ENCODE assay signal across 17 cellular contexts in genomic region chr2:189477756-189478155, GRCh38.
"Had no signal": no experiment of that assay in that cellular context is flagged by ENCODE, and none has a peak within 500 bp of the region (broad histone marks: within the 10 kb centered on the region; RNA-seq: fewer than 3 reads in every experiment).

No MANE protein-coding gene starts in this region.

- DNase-seq: activated B cell treated with CpG ODN at 0.5 μM for 24 hours; activated CD4-positive, alpha-beta T cell treated with anti-CD3 and anti-CD28 coated beads, Interleukin-2, amount 10 ng/mL, durations not matched to agents 7 days and 5 days; activated effector memory CD4-positive, alpha-beta T cell treated with Interleukin-2 at 50 U/mL for 16 hours; activated naive CD8-positive, alpha-beta T cell treated with anti-CD3 and anti-CD28 coated beads for 36 hours; aorta; dorsolateral prefrontal cortex; left cardiac atrium; lower lobe of right lung; natural killer cell; sigmoid colon; stimulated activated CD4-positive, alpha-beta T cell treated with anti-CD3 and anti-CD28 coated beads, Interleukin-12 subunit alpha, Interleukin-12 subunit beta, amount 100 ng/mL, for 4 hours; stimulated activated naive CD4-positive, alpha-beta T cell treated with Interleukin-2 at 50 U/mL for 16 hours; T-cell; upper lobe of left lung had no signal

- H3K27me3 Mint-ChIP-seq: activated B cell treated with CpG ODN at 0.5 μM for 24 hours; activated CD4-positive, alpha-beta T cell treated with anti-CD3 and anti-CD28 coated beads, Interleukin-2, amount 10 ng/mL, durations not matched to agents 7 days and 5 days; activated naive CD8-positive, alpha-beta T cell treated with anti-CD3 and anti-CD28 coated beads for 36 hours had no signal

- H3K36me3 ChIP-seq: breast epithelium had no signal

- H3K9me3 ChIP-seq: breast epithelium, esophagus muscularis mucosa, lower lobe of right lung, sigmoid colon, upper lobe of left lung had no signal

- H3K4me1 ChIP-seq: breast epithelium, esophagus muscularis mucosa, lower lobe of right lung, sigmoid colon, upper lobe of left lung had no signal

- FAIRE-seq: endometrium had no signal

- H3K4me1 Mint-ChIP-seq: activated B cell treated with CpG ODN at 0.5 μM for 24 hours; activated CD4-positive, alpha-beta T cell treated with anti-CD3 and anti-CD28 coated beads, Interleukin-2, amount 10 ng/mL, durations not matched to agents 7 days and 5 days; activated naive CD8-positive, alpha-beta T cell treated with anti-CD3 and anti-CD28 coated beads for 36 hours; natural killer cell; T-cell had no signal

- H3K9me3 Mint-ChIP-seq: activated B cell treated with CpG ODN at 0.5 μM for 24 hours; activated CD4-positive, alpha-beta T cell treated with anti-CD3 and anti-CD28 coated beads, Interleukin-2, amount 10 ng/mL, durations not matched to agents 7 days and 5 days; activated naive CD8-positive, alpha-beta T cell treated with anti-CD3 and anti-CD28 coated beads for 36 hours; natural killer cell; T-cell had no signal

- H3K27ac Mint-ChIP-seq: activated B cell treated with CpG ODN at 0.5 μM for 24 hours; activated CD4-positive, alpha-beta T cell treated with anti-CD3 and anti-CD28 coated beads, Interleukin-2, amount 10 ng/mL, durations not matched to agents 7 days and 5 days; activated naive CD8-positive, alpha-beta T cell treated with anti-CD3 and anti-CD28 coated beads for 36 hours had no signal

- H3K4me3 ChIP-seq: breast epithelium, dorsolateral prefrontal cortex, esophagus muscularis mucosa, lower lobe of right lung, sigmoid colon, upper lobe of left lung had no signal

- H3K36me3 Mint-ChIP-seq: natural killer cell had no signal

- H3K4me3 Mint-ChIP-seq: activated B cell treated with CpG ODN at 0.5 μM for 24 hours; activated CD4-positive, alpha-beta T cell treated with anti-CD3 and anti-CD28 coated beads, Interleukin-2, amount 10 ng/mL, durations not matched to agents 7 days and 5 days; activated naive CD8-positive, alpha-beta T cell treated with anti-CD3 and anti-CD28 coated beads for 36 hours; natural killer cell; T-cell had no signal

- ATAC-seq: left cardiac atrium, lower lobe of right lung, natural killer cell, T-cell had no signal

- H3K27ac ChIP-seq: breast epithelium, dorsolateral prefrontal cortex, esophagus muscularis mucosa, lower lobe of right lung, sigmoid colon, upper lobe of left lung had no signal

- H3K27me3 ChIP-seq: breast epithelium, dorsolateral prefrontal cortex, esophagus muscularis mucosa, sigmoid colon, upper lobe of left lung had no signal
